In the genomic region with DNA sequence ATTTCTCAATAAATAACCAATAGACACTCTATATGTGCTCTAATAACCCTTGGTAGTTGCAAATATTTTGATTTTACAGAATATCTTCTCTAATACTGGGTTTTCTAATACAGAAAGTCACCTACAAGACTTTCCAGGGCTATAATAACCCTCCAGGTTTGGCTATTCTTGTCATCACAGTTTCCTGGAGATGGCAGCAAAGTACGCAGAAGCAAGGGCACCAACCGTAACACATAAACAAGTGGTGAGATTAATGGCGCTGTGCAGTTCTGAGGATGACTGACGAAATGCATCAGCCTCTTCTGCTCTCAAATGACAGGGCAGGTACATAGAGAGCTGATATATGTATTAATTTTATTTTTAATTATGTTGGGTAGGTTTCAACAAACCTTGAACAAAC, we compare ENCODE assay signal across 10 cellular contexts.
DNase-seq lines count a peak whose midpoint lies in the region; ATAC-seq, FAIRE-seq and TF ChIP-seq lines count a peak whose summit lies in the region.
"Had no signal": no experiment of that assay in that cellular context is flagged by ENCODE, and none has a peak within 500 bp of the region (broad histone marks: within the 10 kb centered on the region; RNA-seq: fewer than 3 reads in every experiment).

No MANE protein-coding gene starts in this region.

- peak; percentile 75 for TF ChIP-seq CTCF in BE2C (IDR thresholded peaks at IDR 0.05; ENCODE audit: low read depth, low read length)
- peak; percentile 50; the same call in 1 of the 2 replicates for TF ChIP-seq CTCF in LNCAP (IDR thresholded peaks at IDR 0.05)
- peak; percentile 54 for TF ChIP-seq CTCF in SK-N-SH (IDR thresholded peaks at IDR 0.05)
- peak; percentile 56 for TF ChIP-seq CTCF in kidney (IDR thresholded peaks at IDR 0.05; ENCODE audit: borderline replicate concordance, extremely low read depth, insufficient read depth)

- no peaks in the 10 kb centered on the region for H3K36me3 ChIP-seq in BE2C
- no peaks in the 10 kb centered on the region for H3K36me3 ChIP-seq in SK-N-SH (replicated peaks in 1 of 2; ENCODE audit: control insufficient read depth in 1 of 2, insufficient read depth in 2 of 2, low read length in 1 of 2)
- no peaks in the 10 kb centered on the region for H3K36me3 ChIP-seq in kidney (ENCODE audit: control insufficient read depth in 1 of 2, insufficient read depth in 2 of 2, low read length in 2 of 2)

- DNase-seq in BE2C = peak; percentile 63
- no peak for DNase-seq in SK-N-SH
- DNase-seq in kidney = no peak
- DNase-seq in GOT3 (lab: John Stamatoyannopoulos, UW) = no peak
- no peak for DNase-seq in central memory CD4-positive, alpha-beta T cell
- no peak for DNase-seq in T-helper 2 cell treated with Interferon-gamma antibody and Interleukin-4, amounts not matched to agents 5 μg/mL and 100 μg/mL, for 36 hours (ENCODE audit: low spot score)

- H3K4me1 Mint-ChIP-seq in T-helper 2 cell treated with Interferon-gamma antibody and Interleukin-4, amounts not matched to agents 5 μg/mL and 100 μg/mL, for 36 hours (ENCODE audit: low read depth) = no peaks in the 10 kb centered on the region
- H3K4me1 Mint-ChIP-seq: activated naive CD4-positive, alpha-beta T cell treated with anti-CD3 and anti-CD28 coated beads, Interleukin-2, amount 50 U/mL, for 24 hours; neural crest cell had no signal

- CTCF ChIA-PET in SK-N-SH (lab: Yijun Ruan, JAX) = no interaction called here

- H3K9ac ChIP-seq in SK-N-SH (no peak overlapping the region), kidney (ENCODE audit: low read length in 2 of 2) (no peak overlapping the region)

- peak; percentile 25 for FAIRE-seq in kidney (lab: Jason Lieb, UNC)

- H2AFZ ChIP-seq in SK-N-SH (ENCODE audit: low read depth) = peak overlapping the region; percentile 12; the same call in 1 of the 2 replicates

- TF ChIP-seq RAD21 in SK-N-SH (IDR thresholded peaks at IDR 0.05; ENCODE audit: low read length) = peak; percentile 62

- no peaks in the 10 kb centered on the region for H3K79me2 ChIP-seq in SK-N-SH (ENCODE audit: insufficient read depth)

- H3K4me3 ChIP-seq in BE2C (ENCODE audit: low read depth, low read length) (no peak overlapping the region), SK-N-SH (ENCODE audit: low read depth in 2 of 2, low read length in 1 of 2) (no peak overlapping the region; a peak in 1 of 4 replicates), kidney (ENCODE audit: low read length in 2 of 2) (no peak overlapping the region)

- H3F3A ChIP-seq in SK-N-SH (replicated peaks; ENCODE audit: insufficient read depth) = peaks cover 17% of the 10 kb centered on the region

- H3K36me3 Mint-ChIP-seq in T-helper 2 cell treated with Interferon-gamma antibody and Interleukin-4, amounts not matched to agents 5 μg/mL and 100 μg/mL, for 36 hours (ENCODE audit: low read depth) = no peaks in the 10 kb centered on the region
- H3K36me3 Mint-ChIP-seq: activated naive CD4-positive, alpha-beta T cell treated with anti-CD3 and anti-CD28 coated beads, Interleukin-2, amount 50 U/mL, for 24 hours had no signal

- no peaks in the 10 kb centered on the region for H3K27me3 ChIP-seq in BE2C
- no peaks in the 10 kb centered on the region for H3K27me3 ChIP-seq in SK-N-SH (ENCODE audit: insufficient read depth)

- H3K27ac ChIP-seq in SK-N-SH (ENCODE audit: low read depth in 2 of 2, low read length in 1 of 2) (peak overlapping the region; percentile 67 to 68; a peak in 3 of 4 replicates), kidney (ENCODE audit: low read depth in 2 of 2, low read length in 2 of 2) (no peak overlapping the region)

- no peak for ATAC-seq in GM21423 (IDR thresholded peaks at IDR 0.05; ENCODE audit: unreplicated experiment)

- intact Hi-C loops in kidney (cut with DNase I) = no loop called here

- H3K9me2 ChIP-seq in SK-N-SH = no peaks in the 10 kb centered on the region

- H3K27ac Mint-ChIP-seq in T-helper 2 cell treated with Interferon-gamma antibody and Interleukin-4, amounts not matched to agents 5 μg/mL and 100 μg/mL, for 36 hours = no peak overlapping the region
- H3K27ac Mint-ChIP-seq: activated naive CD4-positive, alpha-beta T cell treated with anti-CD3 and anti-CD28 coated beads, Interleukin-2, amount 50 U/mL, for 24 hours had no signal

- H3K4me2 ChIP-seq in SK-N-SH = peak overlapping the region; percentile 42; the same call in 1 of the 2 replicates

- TF ChIP-seq EP300 in SK-N-SH (IDR thresholded peaks at IDR 0.05; ENCODE audit: borderline replicate concordance in 1 of 2, low read depth in 1 of 2, low read length in 1 of 2) = no peak

- H3K27me3 Mint-ChIP-seq in T-helper 2 cell treated with Interferon-gamma antibody and Interleukin-4, amounts not matched to agents 5 μg/mL and 100 μg/mL, for 36 hours (ENCODE audit: low read depth) = no peaks in the 10 kb centered on the region

- no peaks in the 10 kb centered on the region for H3K9me3 Mint-ChIP-seq in T-helper 2 cell treated with Interferon-gamma antibody and Interleukin-4, amounts not matched to agents 5 μg/mL and 100 μg/mL, for 36 hours
- H3K9me3 Mint-ChIP-seq: activated naive CD4-positive, alpha-beta T cell treated with anti-CD3 and anti-CD28 coated beads, Interleukin-2, amount 50 U/mL, for 24 hours; neural crest cell had no signal

- WGBS in SK-N-SH (ENCODE audit: low lambda C conversion rate) = 87% methylated on average over 4 of the region's 4 CpGs

- H3K9me3 ChIP-seq in BE2C = no peaks in the 10 kb centered on the region
- H3K9me3 ChIP-seq in SK-N-SH = no peaks in the 10 kb centered on the region
- H3K9me3 ChIP-seq in kidney (ENCODE audit: control insufficient read depth in 1 of 2, low read length in 2 of 2) = no peaks in the 10 kb centered on the region

- H3K4me3 Mint-ChIP-seq in T-helper 2 cell treated with Interferon-gamma antibody and Interleukin-4, amounts not matched to agents 5 μg/mL and 100 μg/mL, for 36 hours = no peak overlapping the region
- H3K4me3 Mint-ChIP-seq: activated naive CD4-positive, alpha-beta T cell treated with anti-CD3 and anti-CD28 coated beads, Interleukin-2, amount 50 U/mL, for 24 hours; neural crest cell had no signal

- POLR2A ChIA-PET in SK-N-SH (lab: Yijun Ruan, JAX) = no interaction called here

- no peaks in the 10 kb centered on the region for H4K20me1 ChIP-seq in SK-N-SH (ENCODE audit: insufficient read depth)

- H3K4me1 ChIP-seq in BE2C (peaks cover 15% of the 10 kb centered on the region), SK-N-SH (ENCODE audit: control insufficient read depth in 1 of 2, insufficient read depth in 2 of 2, low read depth in 1 of 2, low read length in 1 of 2) (peaks cover 0 to 25% of the 10 kb centered on the region in 2 experiments; a peak in 3 of 4 replicates), kidney (ENCODE audit: control insufficient read depth in 1 of 2, insufficient read depth in 1 of 2, low read depth in 1 of 2, low read length in 2 of 2) (no peaks in the 10 kb centered on the region)

TF ChIP-seq in SK-N-SH, 30 proteins besides CTCF, POLR2A, EP300 and RAD21:
- TF ChIP-seq TAF1 (IDR thresholded peaks at IDR 0.05; ENCODE audit: borderline replicate concordance, low read depth, low read length) (no peak), NFIC (IDR thresholded peaks at IDR 0.05; ENCODE audit: borderline replicate concordance) (no peak), MXI1 (IDR thresholded peaks at IDR 0.05; ENCODE audit: low read depth, low read length) (no peak)
- TF ChIP-seq, protein P1, sequence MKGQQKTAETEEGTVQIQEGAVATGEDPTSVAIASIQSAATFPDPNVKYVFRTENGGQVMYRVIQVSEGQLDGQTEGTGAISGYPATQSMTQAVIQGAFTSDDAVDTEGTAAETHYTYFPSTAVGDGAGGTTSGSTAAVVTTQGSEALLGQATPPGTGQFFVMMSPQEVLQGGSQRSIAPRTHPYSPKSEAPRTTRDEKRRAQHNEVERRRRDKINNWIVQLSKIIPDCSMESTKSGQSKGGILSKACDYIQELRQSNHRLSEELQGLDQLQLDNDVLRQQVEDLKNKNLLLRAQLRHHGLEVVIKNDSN (IDR thresholded peaks at IDR 0.05; ENCODE audit: borderline replicate concordance, low read depth) = no peak

Comparison
In these comparisons a context has a peak if more than half of its experiments do, and no peak if none do; other contexts are left out.
1. H3K27ac ChIP-seq: peak in SK-N-SH (2 of 2); none in kidney (0 of 2).
2. Peak in every context shown above with its lines, with median percentiles within 50 percentile points of each other: CTCF ChIP-seq.